In the genomic region with DNA sequence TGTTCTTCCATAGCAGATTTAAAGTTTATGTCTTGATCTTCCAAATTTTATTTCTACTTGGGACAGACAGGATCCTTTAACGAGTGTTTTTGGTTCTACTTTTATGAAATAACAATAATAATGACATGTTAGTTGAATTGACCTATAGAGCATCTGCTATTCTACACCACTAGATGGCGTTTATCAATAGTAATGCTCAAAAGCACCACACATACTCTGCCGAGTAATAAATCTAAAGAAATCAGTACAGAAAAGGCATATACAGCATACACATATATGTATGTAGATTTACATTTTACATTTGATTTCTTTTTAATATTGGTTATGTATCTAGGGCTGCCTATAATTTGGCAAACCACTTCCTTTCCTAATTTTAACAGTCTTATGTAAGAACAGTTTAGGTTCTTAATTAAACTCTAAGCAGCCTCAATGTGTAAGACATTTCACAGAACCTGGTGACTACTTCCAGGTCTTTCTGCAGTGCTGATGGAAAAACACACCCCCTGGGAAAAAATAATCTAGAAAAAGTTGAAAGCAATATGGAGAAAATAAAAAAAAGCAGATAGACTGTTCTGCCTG, we compare ENCODE assay signal across 8 cellular contexts. TPM values are rescaled to one million over a fixed set of nuclear protein-coding genes. Genes with fewer than 3 reads are reported as not detected.
DNase-seq lines count a peak whose midpoint lies in the region; ATAC-seq and TF ChIP-seq lines count a peak whose summit lies in the region.

No MANE protein-coding gene starts in this region.

- peak; percentile 95 to 96 for TF ChIP-seq RAD21 in liver (IDR thresholded peaks at IDR 0.05)

- no peak overlapping the region for H3K9ac ChIP-seq in liver (ENCODE audit: low read depth in 1 of 2, low read length in 2 of 2)

- peak; percentile 73 for TF ChIP-seq CTCF in liver (IDR thresholded peaks at IDR 0.05; ENCODE audit: low read depth, low read length, missing input control)

- no peaks in the 10 kb centered on the region for H3K27me3 ChIP-seq in liver (ENCODE audit: control insufficient read depth in 4 of 4, insufficient read depth in 4 of 4, low read length in 3 of 4)

- H3K4me3 ChIP-seq in liver (ENCODE audit: low read depth in 1 of 3, low read length in 3 of 3): no peak overlapping the region

- no peaks in the 10 kb centered on the region for H3K36me3 ChIP-seq in liver (ENCODE audit: control insufficient read depth in 4 of 4, insufficient read depth in 3 of 4, low read depth in 1 of 4, low read length in 3 of 4)

- H3K27ac ChIP-seq in liver (ENCODE audit: low read depth in 1 of 2, low read length in 2 of 2): no peak overlapping the region

- WGBS in liver: under 1% methylated on average over 3 of the region's 3 CpGs

- DNase-seq in DMS153 (lab: John Stamatoyannopoulos, UW) (peak; percentile 37), HT-29 (ENCODE audit: low spot score) (peak; percentile 69), NOMO-1 treated with DMSO at 0.1 percent for 48 hours (lab: John Stamatoyannopoulos, UW; ENCODE audit: unreplicated experiment) (peak; percentile 66), cerebellar cortex (ENCODE audit: low spot score) (peak; percentile 60), mucosa of gallbladder (ENCODE audit: low spot score) (no peak), HK-2 (ENCODE audit: unreplicated experiment) (no peak)

- H3K9me3 ChIP-seq in liver (ENCODE audit: control insufficient read depth in 4 of 4, low read length in 3 of 4): no peaks in the 10 kb centered on the region

- H3K4me1 ChIP-seq in liver (ENCODE audit: control insufficient read depth in 4 of 4, insufficient read depth in 4 of 4, low read length in 3 of 4): peaks cover 4 to 28% (median 17%) of the 10 kb centered on the region in 4 donors

- peak; percentile 72 for ATAC-seq in GM19468 (IDR thresholded peaks at IDR 0.05; ENCODE audit: extremely low read depth, unreplicated experiment)

TF ChIP-seq in liver, 16 proteins besides CTCF, POLR2A, EP300 and RAD21:
- TF ChIP-seq EGR1 (IDR thresholded peaks at IDR 0.05; ENCODE audit: low read depth in 2 of 2) (no peak), FOXA1 (IDR thresholded peaks at IDR 0.05) (no peak), GABPA (IDR thresholded peaks at IDR 0.05 in 1 of 2, conservative IDR thresholded peaks at IDR 0.05 in 1 of 2) (no peak), TAF1 (conservative IDR thresholded peaks at IDR 0.05) (no peak), HNF4A (conservative IDR thresholded peaks at IDR 0.05) (no peak), FOXA2 (IDR thresholded peaks at IDR 0.05) (no peak)

RNA-seq across cellular contexts. Expression of gene SIPA1L2, which starts 5.9 kb away (rescaled TPM):
- 4.1 and 5.1 TPM in 2 replicates for total RNA-seq in HT-29 (2014; rRNA removed; shearing (Covaris generic))
- total RNA-seq in liver (10 to 100 TPM in 1 of 2 donors, 1 to 10 TPM in 1; 1.9 to 18.5 TPM), mucosa of gallbladder (20.6 TPM)
- 1 to 10 TPM; 2.6 to 5.4 TPM for polyA plus RNA-seq in liver

Comparison
In these comparisons a context has a peak if more than half of its experiments do, and no peak if none do; other contexts are left out.
1. DNase-seq: peak in DMS153 (single experiment), HT-29 (single experiment), NOMO-1 treated with DMSO at 0.1 percent for 48 hours (single experiment) and cerebellar cortex (single experiment); none in mucosa of gallbladder (single experiment) and HK-2 (single experiment).